Comparison of ENCODE assay signal across 10 cellular contexts in the genomic region with DNA sequence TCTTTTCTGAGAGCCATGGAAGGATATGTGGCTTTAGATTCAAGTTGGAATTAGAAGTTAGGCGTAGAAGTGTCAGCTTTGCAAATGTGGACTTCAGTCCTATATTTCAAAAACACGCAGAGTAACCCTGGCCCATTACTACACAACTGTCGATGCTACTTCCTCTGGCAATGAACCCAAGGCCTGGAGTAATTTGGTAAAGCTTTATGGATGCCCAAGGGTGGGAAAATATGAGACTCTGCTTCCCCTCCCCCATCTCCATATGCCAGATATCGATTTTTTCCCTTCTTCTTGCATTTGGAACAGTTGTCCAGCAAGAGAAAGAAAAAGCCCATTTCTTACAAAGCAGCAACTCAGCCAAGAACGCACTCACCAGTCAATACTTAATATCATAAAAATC. TPM values are rescaled to one million over a fixed set of nuclear protein-coding genes. Genes with fewer than 3 reads are reported as not detected.
DNase-seq lines count a peak whose midpoint lies in the region; ATAC-seq and TF ChIP-seq lines count a peak whose summit lies in the region.
"Had no signal": no experiment of that assay in that cellular context is flagged by ENCODE, and none has a peak within 500 bp of the region (broad histone marks: within the 10 kb centered on the region; RNA-seq: fewer than 3 reads in every experiment).

No MANE protein-coding gene starts in this region.

- ATAC-seq in activated B cell treated with CpG ODN at 0.5 μM for 24 hours (ENCODE audit: low read depth) (no peak), right lobe of liver (no peak), HG02571 (IDR thresholded peaks at IDR 0.05; ENCODE audit: unreplicated experiment) (no peak)
- ATAC-seq: activated T-cell treated with anti-CD3 and anti-CD28 coated beads, Interleukin-2, amount 50 U/mL, for 4 hours had no signal

- H3K4me1 Mint-ChIP-seq in activated naive CD4-positive, alpha-beta T cell treated with anti-CD3 and anti-CD28 coated beads for 36 hours (ENCODE audit: low read depth) = peaks cover 50% of the 10 kb centered on the region
- H3K4me1 Mint-ChIP-seq in activated B cell treated with CpG ODN at 0.5 μM for 24 hours = peaks cover 60% of the 10 kb centered on the region

- WGBS in right lobe of liver (ENCODE audit: insufficient coverage, low coverage, low lambda C conversion rate, missing lambda C conversion rate) = 34% methylated on average over 5 of the region's 5 CpGs
- 96% methylated on average over 5 of the region's 5 CpGs for WGBS in thymus

- H3K9me3 ChIP-seq in right lobe of liver (no peaks in the 10 kb centered on the region), thymus (ENCODE audit: control insufficient read depth) (no peaks in the 10 kb centered on the region)

- POLR2A ChIA-PET in activated B cell treated with CpG ODN at 0.5 μM for 24 hours (lab: Charles Lee) = interaction anchor here (1.4 kb wide), 1 partner anchor 107 kb away, joined by 4 read pairs; no protein-coding TSS in a partner anchor

- H3K36me3 ChIP-seq in right lobe of liver (no peaks in the 10 kb centered on the region), thymus (ENCODE audit: control insufficient read depth, insufficient read depth) (no peaks in the 10 kb centered on the region)

- no peaks in the 10 kb centered on the region for H3K9me3 Mint-ChIP-seq in activated naive CD4-positive, alpha-beta T cell treated with anti-CD3 and anti-CD28 coated beads for 36 hours
- H3K9me3 Mint-ChIP-seq in activated B cell treated with CpG ODN at 0.5 μM for 24 hours = no peaks in the 10 kb centered on the region
- H3K9me3 Mint-ChIP-seq: activated T-cell treated with anti-CD3 and anti-CD28 coated beads, Interleukin-2, amount 50 U/mL, for 4 hours had no signal

- intact Hi-C loops in activated naive CD4-positive, alpha-beta T cell treated with anti-CD3 and anti-CD28 coated beads for 36 hours (cut with micrococcal nuclease) = loop anchor here (2.0 to 5.0 kb wide), 3 partner anchors 48 to 1068 kb away; a partner anchor contains a TSS
- intact Hi-C loops in activated B cell treated with CpG ODN at 0.5 μM for 24 hours (cut with micrococcal nuclease) = loop anchor here (2.0 to 10.0 kb wide), 6 partner anchors 1068 to 1834 kb away; a partner anchor contains a TSS
- intact Hi-C loops in right lobe of liver (cut with DNase I) = no loop called here

- DNase-seq in activated naive CD4-positive, alpha-beta T cell treated with anti-CD3 and anti-CD28 coated beads for 36 hours = no peak
- no peak for DNase-seq in activated naive CD4-positive, alpha-beta T cell (lab: John Stamatoyannopoulos, UW)
- DNase-seq in activated B cell treated with CpG ODN at 0.5 μM for 24 hours = no peak
- DNase-seq in right lobe of liver = no peak
- DNase-seq in activated CD8-positive, alpha-beta memory T cell treated with anti-CD3 and anti-CD28 coated beads for 24 hours = no peak
- no peak for DNase-seq in DMS153 treated with DMSO at 0.1 percent for 48 hours (lab: John Stamatoyannopoulos, UW; ENCODE audit: unreplicated experiment)
- DNase-seq: activated T-cell treated with anti-CD3 and anti-CD28 coated beads, Interleukin-2, amount 50 U/mL, for 4 hours; NK-92 treated with Interleukin-12 subunit alpha and Interleukin-12 subunit beta, amount 100 ng/mL, for 24 hours had no signal

- CTCF ChIA-PET in activated naive CD4-positive, alpha-beta T cell treated with anti-CD3 and anti-CD28 coated beads for 36 hours (lab: Charles Lee) = no interaction called here
- CTCF ChIA-PET in activated B cell treated with CpG ODN at 0.5 μM for 24 hours (lab: Charles Lee) = interaction anchor here (1.3 kb wide), 1 partner anchor 72 kb away, joined by 4 read pairs; a partner anchor contains a TSS

- peak overlapping the region; percentile 93 for H3K27ac Mint-ChIP-seq in activated naive CD4-positive, alpha-beta T cell treated with anti-CD3 and anti-CD28 coated beads for 36 hours
- peak overlapping the region; percentile 51 for H3K27ac Mint-ChIP-seq in activated B cell treated with CpG ODN at 0.5 μM for 24 hours

- no peak for TF ChIP-seq POLR2A in right lobe of liver (IDR thresholded peaks at IDR 0.05)

- no peak overlapping the region for H3K4me3 ChIP-seq in right lobe of liver
- H3K4me3 ChIP-seq in thymus (ENCODE audit: low read length) = no peak overlapping the region

- peaks cover 2% of the 10 kb centered on the region for H3K36me3 Mint-ChIP-seq in activated naive CD4-positive, alpha-beta T cell treated with anti-CD3 and anti-CD28 coated beads for 36 hours (ENCODE audit: low read depth)
- H3K36me3 Mint-ChIP-seq in activated B cell treated with CpG ODN at 0.5 μM for 24 hours (ENCODE audit: low read depth) = peaks cover 8% of the 10 kb centered on the region

- no peak for TF ChIP-seq CTCF in activated B cell treated with CpG ODN at 0.5 μM for 24 hours (IDR thresholded peaks at IDR 0.05)
- no peak for TF ChIP-seq CTCF in right lobe of liver (IDR thresholded peaks at IDR 0.05)

- no peaks in the 10 kb centered on the region for H3K27me3 Mint-ChIP-seq in activated naive CD4-positive, alpha-beta T cell treated with anti-CD3 and anti-CD28 coated beads for 36 hours (ENCODE audit: low read depth)
- H3K27me3 Mint-ChIP-seq in activated B cell treated with CpG ODN at 0.5 μM for 24 hours = no peaks in the 10 kb centered on the region

- H3K27me3 ChIP-seq in right lobe of liver (no peaks in the 10 kb centered on the region), thymus (ENCODE audit: control insufficient read depth, insufficient read depth) (no peaks in the 10 kb centered on the region)

- H3K4me3 Mint-ChIP-seq in activated naive CD4-positive, alpha-beta T cell treated with anti-CD3 and anti-CD28 coated beads for 36 hours = no peak overlapping the region
- H3K4me3 Mint-ChIP-seq in activated B cell treated with CpG ODN at 0.5 μM for 24 hours = no peak overlapping the region

- peaks cover 0 to 46% (median 22%) of the 10 kb centered on the region in 4 donors for H3K4me1 ChIP-seq in right lobe of liver
- peaks cover 28% of the 10 kb centered on the region for H3K4me1 ChIP-seq in thymus (ENCODE audit: control insufficient read depth, insufficient read depth, low read length)

- H3K27ac ChIP-seq in right lobe of liver (peak overlapping the region; percentile 90 to 100 (median 97)), thymus (ENCODE audit: low read depth) (peak overlapping the region; percentile 42)

RNA-seq across cellular contexts. Expression of a gene that starts 2.9 kb away (rescaled TPM):
- total RNA-seq in activated naive CD4-positive, alpha-beta T cell treated with anti-CD3 and anti-CD28 coated beads for 36 hours = 10 to 100 TPM; 61.8 to 62.5 TPM
- total RNA-seq in activated B cell treated with CpG ODN at 0.5 μM for 24 hours (52.9 and 53.9 TPM in 2 replicates), right lobe of liver (10 to 100 TPM; 16.5 to 48.8 (median 25.6) TPM)
- polyA plus RNA-seq in thymus = 102 TPM

RNA-seq across cellular contexts. Expression of a gene that starts 5.7 kb away (rescaled TPM):
- total RNA-seq in activated naive CD4-positive, alpha-beta T cell treated with anti-CD3 and anti-CD28 coated beads for 36 hours = 10 to 100 TPM; 26.4 to 26.7 TPM
- 26.0 and 27.1 TPM in 2 replicates for total RNA-seq in activated B cell treated with CpG ODN at 0.5 μM for 24 hours
- 10 to 100 TPM; 20.6 to 56.9 (median 31.1) TPM for total RNA-seq in right lobe of liver
- polyA plus RNA-seq in thymus = 27.1 TPM

Comparison
In these comparisons a context has a peak if more than half of its experiments do, and no peak if none do; other contexts are left out.
1. intact Hi-C loops: an anchor here in activated naive CD4-positive, alpha-beta T cell treated with anti-CD3 and anti-CD28 coated beads for 36 hours (2.0 to 5.0 kb wide) and activated B cell treated with CpG ODN at 0.5 μM for 24 hours (2.0 to 10.0 kb wide); none called in right lobe of liver.